25 cellular contexts compared by ENCODE assay signal in the genomic region with DNA sequence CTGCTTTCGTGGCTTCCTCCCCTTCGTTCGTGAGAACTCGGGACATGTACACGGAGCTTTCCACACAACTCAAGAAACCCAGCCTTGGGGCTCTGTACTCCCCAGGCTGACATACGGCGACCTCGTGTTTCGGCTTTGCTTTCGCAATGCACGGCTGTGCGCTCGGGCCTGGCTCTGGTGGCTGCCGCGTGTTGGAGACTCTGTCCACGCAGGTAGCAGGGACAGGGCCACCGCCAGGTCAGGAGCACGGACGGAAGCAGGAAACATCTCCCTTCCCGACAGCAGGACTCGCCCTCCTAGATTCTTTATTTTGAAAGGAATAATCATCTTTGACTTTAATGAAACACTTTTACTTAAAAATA. TPM values are rescaled to one million over a fixed set of nuclear protein-coding genes. Genes with fewer than 3 reads are reported as not detected.
"Had no signal": no experiment of that assay in that cellular context is flagged by ENCODE, and none has a peak within 500 bp of the region (broad histone marks: within the 10 kb centered on the region; RNA-seq: fewer than 3 reads in every experiment).

No MANE protein-coding gene starts in this region.

- H3K27me3 ChIP-seq: vagina had no signal

- ATAC-seq: gastroesophageal sphincter; naive thymus-derived CD8-positive, alpha-beta T cell; sciatic nerve; stimulated activated memory B cell treated with anti-CD40 and anti-IgM and Interleukin-4, amounts not matched to agents 10 μg/mL and 1 μg/mL and 100 μg/mL, for 72 hours had no signal

- H3K36me3 ChIP-seq: neutrophil had no signal

- DNase-seq: dermis blood vessel endothelial cell; esophagus squamous epithelium; immature natural killer cell; left cardiac atrium; mammary epithelial cell; spleen; stimulated activated CD4-positive, alpha-beta T cell treated with anti-CD3 and anti-CD28 coated beads, Interleukin-15, amount 100 ng/mL, for 24 hours; stimulated activated CD4-positive, alpha-beta T cell treated with anti-CD3 and anti-CD28 coated beads, Interleukin-1b, Interleukin-23, amount 100 ng/mL, for 48 hours; stimulated activated CD4-positive, alpha-beta T cell treated with anti-CD3 and anti-CD28 coated beads, Interleukin-4, amount 100 ng/mL, for 24 hours; tibial artery; upper lobe of right lung had no signal

- H3K4me3 ChIP-seq: esophagus squamous epithelium, gastroesophageal sphincter, mucosa of descending colon, spleen, tibial artery, upper lobe of right lung, vagina had no signal

- FAIRE-seq: keratinocyte had no signal

- H3K9me3 ChIP-seq: esophagus squamous epithelium, gastroesophageal sphincter, mucosa of descending colon, neutrophil, spleen, tibial artery, upper lobe of right lung, vagina had no signal

- H3K27ac ChIP-seq: esophagus squamous epithelium, gastroesophageal sphincter, neutrophil, spleen, tibial artery, upper lobe of right lung, vagina had no signal

RNA-seq across cellular contexts. Expression of a gene that starts 17.3 kb away (rescaled TPM):
- total RNA-seq: dermis blood vessel endothelial cell; epithelial cell of proximal tubule; esophagus squamous epithelium; gastroesophageal sphincter; liver; mammary epithelial cell; mucosa of descending colon; naive thymus-derived CD8-positive, alpha-beta T cell; osteoblast; pulmonary artery endothelial cell; sciatic nerve; temporal lobe; upper lobe of right lung; vagina had no signal
- polyA plus RNA-seq: immature natural killer cell; keratinocyte; liver; mammary epithelial cell; naive thymus-derived CD8-positive, alpha-beta T cell; neural cell; spleen had no signal

RNA-seq across cellular contexts. Expression of a gene that starts 29.9 kb away (rescaled TPM):
- total RNA-seq: dermis blood vessel endothelial cell; epithelial cell of proximal tubule; esophagus squamous epithelium; gastroesophageal sphincter; left cardiac atrium; mammary epithelial cell; mucosa of descending colon; naive thymus-derived CD8-positive, alpha-beta T cell; pulmonary artery endothelial cell; sciatic nerve; spleen; temporal lobe; upper lobe of right lung; vagina had no signal
- polyA plus RNA-seq: immature natural killer cell; keratinocyte; liver; mammary epithelial cell; naive thymus-derived CD8-positive, alpha-beta T cell; neural cell; spleen had no signal

RNA-seq across cellular contexts. Expression of a gene that starts 55.3 kb away (rescaled TPM):
- polyA plus RNA-seq: neural cell had no signal
